1 cellular context compared by ENCODE assay signal in the genomic region with DNA sequence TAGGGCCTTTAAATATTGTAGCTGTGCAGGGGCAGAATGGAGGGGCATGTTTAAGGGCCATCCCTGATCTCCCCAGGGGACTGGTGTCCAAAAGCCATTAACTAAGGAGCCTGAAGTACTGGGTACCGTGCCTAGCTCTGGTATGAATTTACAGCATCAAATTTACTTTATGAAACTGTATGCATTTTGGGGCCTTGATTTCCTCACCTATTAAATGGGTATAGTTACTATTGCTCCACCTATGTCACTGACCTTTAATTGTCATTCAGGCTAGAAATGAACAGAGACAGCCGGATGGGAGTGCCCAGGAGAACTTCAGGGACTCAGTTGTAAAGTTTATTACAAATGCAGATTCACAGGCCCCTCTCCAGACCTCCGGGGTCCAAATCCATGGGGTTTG.
TF ChIP-seq lines count a peak whose summit lies in the region.

No MANE protein-coding gene starts in this region.

TF ChIP-seq in GM23338, 12 proteins besides CTCF, POLR2A, EP300 and RAD21 (continued from another document):
- TF ChIP-seq, protein P1, sequence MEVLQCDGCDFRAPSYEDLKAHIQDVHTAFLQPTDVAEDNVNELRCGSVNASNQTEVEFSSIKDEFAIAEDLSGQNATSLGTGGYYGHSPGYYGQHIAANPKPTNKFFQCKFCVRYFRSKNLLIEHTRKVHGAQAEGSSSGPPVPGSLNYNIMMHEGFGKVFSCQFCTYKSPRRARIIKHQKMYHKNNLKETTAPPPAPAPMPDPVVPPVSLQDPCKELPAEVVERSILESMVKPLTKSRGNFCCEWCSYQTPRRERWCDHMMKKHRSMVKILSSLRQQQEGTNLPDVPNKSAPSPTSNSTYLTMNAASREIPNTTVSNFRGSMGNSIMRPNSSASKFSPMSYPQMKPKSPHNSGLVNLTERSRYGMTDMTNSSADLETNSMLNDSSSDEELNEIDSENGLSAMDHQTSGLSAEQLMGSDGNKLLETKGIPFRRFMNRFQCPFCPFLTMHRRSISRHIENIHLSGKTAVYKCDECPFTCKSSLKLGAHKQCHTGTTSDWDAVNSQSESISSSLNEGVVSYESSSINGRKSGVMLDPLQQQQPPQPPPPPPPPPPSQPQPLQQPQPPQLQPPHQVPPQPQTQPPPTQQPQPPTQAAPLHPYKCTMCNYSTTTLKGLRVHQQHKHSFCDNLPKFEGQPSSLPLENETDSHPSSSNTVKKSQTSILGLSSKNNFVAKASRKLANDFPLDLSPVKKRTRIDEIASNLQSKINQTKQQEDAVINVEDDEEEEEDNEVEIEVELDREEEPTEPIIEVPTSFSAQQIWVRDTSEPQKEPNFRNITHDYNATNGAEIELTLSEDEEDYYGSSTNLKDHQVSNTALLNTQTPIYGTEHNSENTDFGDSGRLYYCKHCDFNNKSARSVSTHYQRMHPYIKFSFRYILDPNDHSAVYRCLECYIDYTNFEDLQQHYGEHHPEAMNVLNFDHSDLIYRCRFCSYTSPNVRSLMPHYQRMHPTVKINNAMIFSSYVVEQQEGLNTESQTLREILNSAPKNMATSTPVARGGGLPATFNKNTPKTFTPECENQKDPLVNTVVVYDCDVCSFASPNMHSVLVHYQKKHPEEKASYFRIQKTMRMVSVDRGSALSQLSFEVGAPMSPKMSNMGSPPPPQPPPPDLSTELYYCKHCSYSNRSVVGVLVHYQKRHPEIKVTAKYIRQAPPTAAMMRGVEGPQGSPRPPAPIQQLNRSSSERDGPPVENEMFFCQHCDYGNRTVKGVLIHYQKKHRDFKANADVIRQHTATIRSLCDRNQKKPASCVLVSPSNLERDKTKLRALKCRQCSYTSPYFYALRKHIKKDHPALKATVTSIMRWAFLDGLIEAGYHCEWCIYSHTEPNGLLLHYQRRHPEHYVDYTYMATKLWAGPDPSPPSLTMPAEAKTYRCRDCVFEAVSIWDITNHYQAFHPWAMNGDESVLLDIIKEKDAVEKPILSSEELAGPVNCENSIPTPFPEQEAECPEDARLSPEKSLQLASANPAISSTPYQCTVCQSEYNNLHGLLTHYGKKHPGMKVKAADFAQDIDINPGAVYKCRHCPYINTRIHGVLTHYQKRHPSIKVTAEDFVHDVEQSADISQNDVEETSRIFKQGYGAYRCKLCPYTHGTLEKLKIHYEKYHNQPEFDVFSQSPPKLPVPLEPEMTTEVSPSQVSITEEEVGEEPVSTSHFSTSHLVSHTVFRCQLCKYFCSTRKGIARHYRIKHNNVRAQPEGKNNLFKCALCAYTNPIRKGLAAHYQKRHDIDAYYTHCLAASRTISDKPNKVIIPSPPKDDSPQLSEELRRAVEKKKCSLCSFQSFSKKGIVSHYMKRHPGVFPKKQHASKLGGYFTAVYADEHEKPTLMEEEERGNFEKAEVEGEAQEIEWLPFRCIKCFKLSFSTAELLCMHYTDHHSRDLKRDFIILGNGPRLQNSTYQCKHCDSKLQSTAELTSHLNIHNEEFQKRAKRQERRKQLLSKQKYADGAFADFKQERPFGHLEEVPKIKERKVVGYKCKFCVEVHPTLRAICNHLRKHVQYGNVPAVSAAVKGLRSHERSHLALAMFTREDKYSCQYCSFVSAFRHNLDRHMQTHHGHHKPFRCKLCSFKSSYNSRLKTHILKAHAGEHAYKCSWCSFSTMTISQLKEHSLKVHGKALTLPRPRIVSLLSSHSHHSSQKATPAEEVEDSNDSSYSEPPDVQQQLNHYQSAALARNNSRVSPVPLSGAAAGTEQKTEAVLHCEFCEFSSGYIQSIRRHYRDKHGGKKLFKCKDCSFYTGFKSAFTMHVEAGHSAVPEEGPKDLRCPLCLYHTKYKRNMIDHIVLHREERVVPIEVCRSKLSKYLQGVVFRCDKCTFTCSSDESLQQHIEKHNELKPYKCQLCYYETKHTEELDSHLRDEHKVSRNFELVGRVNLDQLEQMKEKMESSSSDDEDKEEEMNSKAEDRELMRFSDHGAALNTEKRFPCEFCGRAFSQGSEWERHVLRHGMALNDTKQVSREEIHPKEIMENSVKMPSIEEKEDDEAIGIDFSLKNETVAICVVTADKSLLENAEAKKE (CRISPR knock-in tag; IDR thresholded peaks at IDR 0.05): no peak
- TF ChIP-seq CREB1 (CRISPR knock-in tag; IDR thresholded peaks at IDR 0.05; ENCODE audit: low read depth) (no peak), STAT1 (IDR thresholded peaks at IDR 0.05; ENCODE audit: unreplicated experiment) (no peak), JUNB (IDR thresholded peaks at IDR 0.05; ENCODE audit: unreplicated experiment) (no peak), EZH2phosphoT487 (IDR thresholded peaks at IDR 0.05; ENCODE audit: unreplicated experiment) (no peak), POLR2AphosphoS5 (IDR thresholded peaks at IDR 0.05; ENCODE audit: low read depth) (no peak), ZNF114 (CRISPR knock-in tag; IDR thresholded peaks at IDR 0.05) (no peak), EZH2 (IDR thresholded peaks at IDR 0.05; ENCODE audit: low read depth, unreplicated experiment) (no peak)
- TF ChIP-seq, protein P2, sequence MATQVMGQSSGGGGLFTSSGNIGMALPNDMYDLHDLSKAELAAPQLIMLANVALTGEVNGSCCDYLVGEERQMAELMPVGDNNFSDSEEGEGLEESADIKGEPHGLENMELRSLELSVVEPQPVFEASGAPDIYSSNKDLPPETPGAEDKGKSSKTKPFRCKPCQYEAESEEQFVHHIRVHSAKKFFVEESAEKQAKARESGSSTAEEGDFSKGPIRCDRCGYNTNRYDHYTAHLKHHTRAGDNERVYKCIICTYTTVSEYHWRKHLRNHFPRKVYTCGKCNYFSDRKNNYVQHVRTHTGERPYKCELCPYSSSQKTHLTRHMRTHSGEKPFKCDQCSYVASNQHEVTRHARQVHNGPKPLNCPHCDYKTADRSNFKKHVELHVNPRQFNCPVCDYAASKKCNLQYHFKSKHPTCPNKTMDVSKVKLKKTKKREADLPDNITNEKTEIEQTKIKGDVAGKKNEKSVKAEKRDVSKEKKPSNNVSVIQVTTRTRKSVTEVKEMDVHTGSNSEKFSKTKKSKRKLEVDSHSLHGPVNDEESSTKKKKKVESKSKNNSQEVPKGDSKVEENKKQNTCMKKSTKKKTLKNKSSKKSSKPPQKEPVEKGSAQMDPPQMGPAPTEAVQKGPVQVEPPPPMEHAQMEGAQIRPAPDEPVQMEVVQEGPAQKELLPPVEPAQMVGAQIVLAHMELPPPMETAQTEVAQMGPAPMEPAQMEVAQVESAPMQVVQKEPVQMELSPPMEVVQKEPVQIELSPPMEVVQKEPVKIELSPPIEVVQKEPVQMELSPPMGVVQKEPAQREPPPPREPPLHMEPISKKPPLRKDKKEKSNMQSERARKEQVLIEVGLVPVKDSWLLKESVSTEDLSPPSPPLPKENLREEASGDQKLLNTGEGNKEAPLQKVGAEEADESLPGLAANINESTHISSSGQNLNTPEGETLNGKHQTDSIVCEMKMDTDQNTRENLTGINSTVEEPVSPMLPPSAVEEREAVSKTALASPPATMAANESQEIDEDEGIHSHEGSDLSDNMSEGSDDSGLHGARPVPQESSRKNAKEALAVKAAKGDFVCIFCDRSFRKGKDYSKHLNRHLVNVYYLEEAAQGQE (IDR thresholded peaks at IDR 0.05; ENCODE audit: unreplicated experiment): no peak
- TF ChIP-seq, protein P3, sequence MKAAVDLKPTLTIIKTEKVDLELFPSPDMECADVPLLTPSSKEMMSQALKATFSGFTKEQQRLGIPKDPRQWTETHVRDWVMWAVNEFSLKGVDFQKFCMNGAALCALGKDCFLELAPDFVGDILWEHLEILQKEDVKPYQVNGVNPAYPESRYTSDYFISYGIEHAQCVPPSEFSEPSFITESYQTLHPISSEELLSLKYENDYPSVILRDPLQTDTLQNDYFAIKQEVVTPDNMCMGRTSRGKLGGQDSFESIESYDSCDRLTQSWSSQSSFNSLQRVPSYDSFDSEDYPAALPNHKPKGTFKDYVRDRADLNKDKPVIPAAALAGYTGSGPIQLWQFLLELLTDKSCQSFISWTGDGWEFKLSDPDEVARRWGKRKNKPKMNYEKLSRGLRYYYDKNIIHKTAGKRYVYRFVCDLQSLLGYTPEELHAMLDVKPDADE (IDR thresholded peaks at IDR 0.05): no peak
